1 cellular context compared by ENCODE assay signal in the genomic region with DNA sequence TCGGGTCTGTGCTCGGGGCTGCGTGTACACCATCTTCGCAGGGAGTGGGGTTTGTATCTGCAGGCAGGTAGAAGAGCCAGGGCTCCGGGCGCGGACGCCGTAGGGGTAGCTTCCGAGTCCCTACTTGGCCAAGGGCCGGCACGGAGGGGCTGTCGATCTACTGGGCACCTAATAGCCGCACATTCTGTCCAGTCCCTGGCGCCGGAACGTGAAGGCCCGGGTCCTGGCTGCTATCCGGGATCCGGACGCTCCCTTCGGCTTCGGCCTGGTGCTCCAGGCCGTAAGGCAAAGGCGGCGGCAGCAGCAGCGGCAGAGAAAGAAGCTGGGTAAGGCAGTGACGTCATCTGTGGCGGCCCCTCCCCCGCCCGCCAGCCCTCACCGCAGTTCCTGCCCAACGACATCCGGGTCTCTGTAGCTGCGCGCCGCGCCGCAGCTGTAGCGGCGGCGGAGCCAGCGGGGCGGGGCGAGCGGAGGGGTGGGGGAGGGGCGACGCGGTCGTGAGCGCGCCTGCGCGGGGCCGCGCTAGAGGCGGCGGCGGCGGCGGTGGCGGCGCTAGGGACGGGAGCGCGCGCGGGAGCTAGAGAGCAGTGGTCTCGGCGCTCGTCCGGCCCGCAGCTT.
TF ChIP-seq lines count a peak whose summit lies in the region.

A gene (plus strand): TSS at position 525 of the 618 bp plus-strand sequence. CDS start 33,483 bp downstream, outside the sequence.

TF ChIP-seq in A549, 52 proteins besides CTCF, POLR2A, EP300 and RAD21 (continued from another document):
- TF ChIP-seq, protein P1, sequence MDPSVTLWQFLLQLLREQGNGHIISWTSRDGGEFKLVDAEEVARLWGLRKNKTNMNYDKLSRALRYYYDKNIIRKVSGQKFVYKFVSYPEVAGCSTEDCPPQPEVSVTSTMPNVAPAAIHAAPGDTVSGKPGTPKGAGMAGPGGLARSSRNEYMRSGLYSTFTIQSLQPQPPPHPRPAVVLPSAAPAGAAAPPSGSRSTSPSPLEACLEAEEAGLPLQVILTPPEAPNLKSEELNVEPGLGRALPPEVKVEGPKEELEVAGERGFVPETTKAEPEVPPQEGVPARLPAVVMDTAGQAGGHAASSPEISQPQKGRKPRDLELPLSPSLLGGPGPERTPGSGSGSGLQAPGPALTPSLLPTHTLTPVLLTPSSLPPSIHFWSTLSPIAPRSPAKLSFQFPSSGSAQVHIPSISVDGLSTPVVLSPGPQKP (IDR thresholded peaks at IDR 0.05; ENCODE audit: low read depth, low read length): no peak
- TF ChIP-seq FOSB (CRISPR knock-in tag; IDR thresholded peaks at IDR 0.05) (no peak), PHF8 (IDR thresholded peaks at IDR 0.05; ENCODE audit: borderline replicate concordance, low read depth) (peak; percentile 92), ZSCAN20 (CRISPR knock-in tag; IDR thresholded peaks at IDR 0.05) (no peak), CHD4 (IDR thresholded peaks at IDR 0.05; ENCODE audit: borderline replicate concordance) (no peak), EHMT2 (IDR thresholded peaks at IDR 0.05; ENCODE audit: low read depth) (no peak), NFE2L2 (conservative IDR thresholded peaks at IDR 0.05; ENCODE audit: low read length) (no peak), KDM1A (IDR thresholded peaks at IDR 0.05; ENCODE audit: low read depth) (no peak), CEBPB (IDR thresholded peaks at IDR 0.05) (no peak), RNF2 (IDR thresholded peaks at IDR 0.05; ENCODE audit: borderline replicate concordance, low read depth) (no peak), FOXS1 (CRISPR knock-in tag; IDR thresholded peaks at IDR 0.05) (no peak), ZFP36 (IDR thresholded peaks at IDR 0.05; ENCODE audit: borderline replicate concordance, partially characterized antibody) (no peak), KDM5A (IDR thresholded peaks at IDR 0.05) (no peak), MAZ (IDR thresholded peaks at IDR 0.05; ENCODE audit: borderline replicate concordance, low read depth, low read length) (no peak), JUN (IDR thresholded peaks at IDR 0.05) (peak in 1 of 2 experiments; percentile 82; a peak in 3 of 5 replicates), FOSL2 (IDR thresholded peaks at IDR 0.05) (no peak), FOSL2 (CRISPR knock-in tag; IDR thresholded peaks at IDR 0.05) (peak; percentile 86), CBX8 (IDR thresholded peaks at IDR 0.05) (no peak), ZC3H11A (IDR thresholded peaks at IDR 0.05) (no peak)
- TF ChIP-seq, protein P2, sequence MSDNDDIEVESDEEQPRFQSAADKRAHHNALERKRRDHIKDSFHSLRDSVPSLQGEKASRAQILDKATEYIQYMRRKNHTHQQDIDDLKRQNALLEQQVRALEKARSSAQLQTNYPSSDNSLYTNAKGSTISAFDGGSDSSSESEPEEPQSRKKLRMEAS (IDR thresholded peaks at IDR 0.05): no peak; the same call in 1 of the 2 replicates
- TF ChIP-seq, protein P3, sequence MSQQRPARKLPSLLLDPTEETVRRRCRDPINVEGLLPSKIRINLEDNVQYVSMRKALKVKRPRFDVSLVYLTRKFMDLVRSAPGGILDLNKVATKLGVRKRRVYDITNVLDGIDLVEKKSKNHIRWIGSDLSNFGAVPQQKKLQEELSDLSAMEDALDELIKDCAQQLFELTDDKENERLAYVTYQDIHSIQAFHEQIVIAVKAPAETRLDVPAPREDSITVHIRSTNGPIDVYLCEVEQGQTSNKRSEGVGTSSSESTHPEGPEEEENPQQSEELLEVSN (IDR thresholded peaks at IDR 0.05; ENCODE audit: borderline replicate concordance, low read depth): peak; percentile 52; the same call in 1 of the 2 replicates
- TF ChIP-seq, protein P4, sequence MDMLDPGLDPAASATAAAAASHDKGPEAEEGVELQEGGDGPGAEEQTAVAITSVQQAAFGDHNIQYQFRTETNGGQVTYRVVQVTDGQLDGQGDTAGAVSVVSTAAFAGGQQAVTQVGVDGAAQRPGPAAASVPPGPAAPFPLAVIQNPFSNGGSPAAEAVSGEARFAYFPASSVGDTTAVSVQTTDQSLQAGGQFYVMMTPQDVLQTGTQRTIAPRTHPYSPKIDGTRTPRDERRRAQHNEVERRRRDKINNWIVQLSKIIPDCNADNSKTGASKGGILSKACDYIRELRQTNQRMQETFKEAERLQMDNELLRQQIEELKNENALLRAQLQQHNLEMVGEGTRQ (IDR thresholded peaks at IDR 0.05): no peak
- TF ChIP-seq, protein P5, sequence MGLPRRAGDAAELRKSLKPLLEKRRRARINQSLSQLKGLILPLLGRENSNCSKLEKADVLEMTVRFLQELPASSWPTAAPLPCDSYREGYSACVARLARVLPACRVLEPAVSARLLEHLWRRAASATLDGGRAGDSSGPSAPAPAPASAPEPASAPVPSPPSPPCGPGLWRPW (IDR thresholded peaks at IDR 0.05): no peak
